ENCODE assay signal across 8 cellular contexts in the genomic region with DNA sequence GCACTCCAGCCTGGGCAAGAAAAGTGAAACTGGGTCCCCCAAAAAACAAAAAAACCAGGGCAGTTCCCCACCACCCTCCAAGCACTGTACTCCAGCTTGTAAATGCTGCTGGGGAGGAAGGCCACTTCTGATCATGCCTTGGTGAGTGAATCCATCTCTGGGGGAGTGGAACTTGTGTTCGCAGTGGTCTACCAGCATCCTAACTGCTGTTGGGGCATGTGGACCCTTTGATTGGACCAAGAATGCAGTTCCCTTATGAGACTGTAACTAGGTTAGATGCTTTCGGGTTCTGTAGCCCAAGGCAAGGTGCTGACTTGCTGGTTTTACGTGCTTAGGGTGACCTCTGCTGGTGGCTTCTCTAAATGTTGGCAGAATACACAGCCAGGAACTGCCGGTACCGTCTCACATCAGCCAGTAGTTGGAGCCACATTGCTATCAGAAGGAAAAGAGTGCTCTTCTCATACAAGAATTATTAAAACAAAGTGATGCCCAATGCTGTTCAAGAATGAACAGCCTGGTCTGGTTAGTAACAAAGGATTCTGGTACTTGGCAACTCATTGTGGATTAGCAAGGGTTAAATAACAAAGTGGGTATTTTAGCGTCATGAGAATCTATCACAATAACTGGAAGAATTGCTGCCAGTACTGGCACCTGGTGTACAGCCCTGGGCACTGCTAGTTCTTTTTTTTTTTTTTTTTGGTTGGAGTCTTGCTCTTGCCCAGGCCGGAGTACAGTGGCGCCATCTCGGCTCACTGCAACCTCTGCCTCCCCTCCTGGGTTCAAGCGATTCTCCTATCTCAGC. TPM values are rescaled to one million over a fixed set of nuclear protein-coding genes. Genes with fewer than 3 reads are reported as not detected.
A peak's percentile ranks its signal among the peaks of the same experiment; 100 is the strongest.
DNase-seq lines count a peak whose midpoint lies in the region; ATAC-seq and TF ChIP-seq lines count a peak whose summit lies in the region.

No MANE protein-coding gene starts in this region.

- no peaks in the 10 kb centered on the region for H3K79me2 ChIP-seq in SU-DHL-6 (ENCODE audit: insufficient read depth, low read length)

- H3K27me3 ChIP-seq in SU-DHL-6 (ENCODE audit: low read length) (no peaks in the 10 kb centered on the region), prostate gland (replicated peaks; ENCODE audit: insufficient read depth) (no peaks in the 10 kb centered on the region), vagina (no peaks in the 10 kb centered on the region)

- no peaks in the 10 kb centered on the region for H3K27me3 Mint-ChIP-seq in activated naive CD8-positive, alpha-beta T cell treated with anti-CD3 and anti-CD28 coated beads, Interleukin-2, amount 10 ng/mL, durations not matched to agents 7 days and 5 days

- H3K9me3 ChIP-seq in SU-DHL-6 (ENCODE audit: insufficient read depth, low read length) (no peaks in the 10 kb centered on the region), prostate gland (no peaks in the 10 kb centered on the region), vagina (no peaks in the 10 kb centered on the region)

- H3K27ac ChIP-seq in SU-DHL-6 (ENCODE audit: low read depth, low read length) (no peak overlapping the region), prostate gland (no peak overlapping the region), vagina (no peak overlapping the region)

- H3K4me3 Mint-ChIP-seq in activated naive CD8-positive, alpha-beta T cell treated with anti-CD3 and anti-CD28 coated beads, Interleukin-2, amount 10 ng/mL, durations not matched to agents 7 days and 5 days, result no peak overlapping the region

- no peaks in the 10 kb centered on the region for H3K9me3 Mint-ChIP-seq in activated naive CD8-positive, alpha-beta T cell treated with anti-CD3 and anti-CD28 coated beads, Interleukin-2, amount 10 ng/mL, durations not matched to agents 7 days and 5 days

- H3K36me3 ChIP-seq in SU-DHL-6 (ENCODE audit: low read length), result no peaks in the 10 kb centered on the region
- H3K36me3 ChIP-seq in prostate gland, result no peaks in the 10 kb centered on the region
- H3K36me3 ChIP-seq in vagina, result no peaks in the 10 kb centered on the region

- H3K27ac Mint-ChIP-seq in activated naive CD8-positive, alpha-beta T cell treated with anti-CD3 and anti-CD28 coated beads, Interleukin-2, amount 10 ng/mL, durations not matched to agents 7 days and 5 days, result peak overlapping the region; percentile 80

- H3K9me2 ChIP-seq in SU-DHL-6 (replicated peaks; ENCODE audit: insufficient read depth, low read length), result no peaks in the 10 kb centered on the region

- peak; percentile 81 for TF ChIP-seq CTCF in GM12874 (IDR thresholded peaks at IDR 0.05; ENCODE audit: insufficient read depth, low read depth, low read length)
- TF ChIP-seq CTCF in SU-DHL-6 (IDR thresholded peaks at IDR 0.05; ENCODE audit: insufficient read depth, low read length, poor library complexity, severe bottlenecking), result peak; percentile 99
- TF ChIP-seq CTCF in prostate gland (IDR thresholded peaks at IDR 0.05), result peak; percentile 45 to 99 (median 93)
- peak; percentile 87 to 99 (median 98) for TF ChIP-seq CTCF in vagina (IDR thresholded peaks at IDR 0.05)

- H3K4me1 Mint-ChIP-seq in activated naive CD8-positive, alpha-beta T cell treated with anti-CD3 and anti-CD28 coated beads, Interleukin-2, amount 10 ng/mL, durations not matched to agents 7 days and 5 days, result peaks cover 5% of the 10 kb centered on the region

- no peak overlapping the region for H3K9ac ChIP-seq in SU-DHL-6 (ENCODE audit: low read length)

- H3K4me2 ChIP-seq in SU-DHL-6 (ENCODE audit: low read depth, low read length, poor library complexity, severe bottlenecking), result no peak overlapping the region

- H3K4me1 ChIP-seq in prostate gland (replicated peaks) (no peaks in the 10 kb centered on the region), vagina (no peaks in the 10 kb centered on the region)

- peaks cover 9% of the 10 kb centered on the region for H3F3A ChIP-seq in SU-DHL-6 (ENCODE audit: insufficient read depth)

- DNase-seq in NCI-H1436 treated with DMSO at 0.1 percent for 48 hours (lab: John Stamatoyannopoulos, UW) (peak; percentile 81), Right ventricle myocardium inferior (ENCODE audit: missing footprints) (peak; percentile 81), prostate gland (ENCODE audit: low spot score) (peak; percentile 93), vagina (ENCODE audit: extremely low spot score in 2 of 2) (peak in 1 of 2 donors; percentile 94)
- peak; percentile 76 for DNase-seq in activated naive CD8-positive, alpha-beta T cell treated with anti-CD3 and anti-CD28 coated beads, Interleukin-2, amount 10 ng/mL, durations not matched to agents 7 days and 5 days

- H3K4me3 ChIP-seq in SU-DHL-6 (ENCODE audit: insufficient read depth, low read length, poor library complexity, severe bottlenecking) (no peak overlapping the region), prostate gland (no peak overlapping the region), vagina (no peak overlapping the region)

- TF ChIP-seq POLR2A in prostate gland (IDR thresholded peaks at IDR 0.05) (no peak), vagina (IDR thresholded peaks at IDR 0.05) (no peak)

- POLR2A ChIA-PET in activated naive CD8-positive, alpha-beta T cell treated with anti-CD3 and anti-CD28 coated beads, Interleukin-2, amount 10 ng/mL, durations not matched to agents 7 days and 5 days (lab: Charles Lee), result interaction anchor here (0.6 to 2.2 kb wide), 5 partner anchors 90 to 105 kb away, joined by 3 to 7 read pairs (median 6); partner anchors contain the start of genes CCDC85B and FIBP

- ATAC-seq in HG02852 (IDR thresholded peaks at IDR 0.05; ENCODE audit: unreplicated experiment) (peak; percentile 81), Right ventricle myocardium inferior (peak; percentile 99)
- peak; percentile 100 for ATAC-seq in activated naive CD8-positive, alpha-beta T cell treated with anti-CD3 and anti-CD28 coated beads, Interleukin-2, amount 10 ng/mL, durations not matched to agents 7 days and 5 days (ENCODE audit: low read depth)

- WGBS in prostate gland, result 18% methylated on average over 10 of the region's 10 CpGs

- H4K20me1 ChIP-seq in SU-DHL-6 (ENCODE audit: low read depth, low read length), result no peaks in the 10 kb centered on the region

- H2AFZ ChIP-seq in SU-DHL-6 (ENCODE audit: low read depth, low read length, severe bottlenecking), result no peak overlapping the region

- peaks cover 6% of the 10 kb centered on the region for H3K36me3 Mint-ChIP-seq in activated naive CD8-positive, alpha-beta T cell treated with anti-CD3 and anti-CD28 coated beads, Interleukin-2, amount 10 ng/mL, durations not matched to agents 7 days and 5 days

- intact Hi-C loops in Right ventricle myocardium inferior (cut with DNase I), result loop anchor here (1.0 to 2.0 kb wide), 4 partner anchors 105 to 276 kb away; partner anchors contain the start of genes AP5B1 and KAT5
- intact Hi-C loops in prostate gland (cut with DNase I), result loop anchor here (2.0 to 10.0 kb wide), 2 partner anchors 104 to 284 kb away; no protein-coding TSS in a partner anchor
- intact Hi-C loops in vagina (cut with DNase I), result loop anchor here (5.0 to 10.0 kb wide), 2 partner anchors 102 to 284 kb away; partner anchors contain the start of gene FIBP

RNA-seq across cellular contexts. Expression of gene EIF1AD, which starts 13.0 kb away (rescaled TPM):
- 10 to 100 TPM; 53.4 to 57.5 TPM for total RNA-seq in activated naive CD8-positive, alpha-beta T cell treated with anti-CD3 and anti-CD28 coated beads, Interleukin-2, amount 10 ng/mL, durations not matched to agents 7 days and 5 days
- total RNA-seq in Right ventricle myocardium inferior, result 18.0 TPM
- total RNA-seq in prostate gland, result 10 to 100 TPM; 33.6 to 37.3 TPM
- total RNA-seq in vagina, result 50.6 TPM

RNA-seq across cellular contexts. Expression of gene BANF1, which starts 13.3 kb away (rescaled TPM):
- 100 to 1,000 TPM; 183 to 187 TPM for total RNA-seq in activated naive CD8-positive, alpha-beta T cell treated with anti-CD3 and anti-CD28 coated beads, Interleukin-2, amount 10 ng/mL, durations not matched to agents 7 days and 5 days
- 248 TPM for total RNA-seq in Right ventricle myocardium inferior
- total RNA-seq in prostate gland, result 10 to 100 TPM; 59.4 to 78.8 TPM
- 54.5 TPM for total RNA-seq in vagina

RNA-seq across cellular contexts. Expression of gene CST6, which starts 22.8 kb away (rescaled TPM):
- total RNA-seq in activated naive CD8-positive, alpha-beta T cell treated with anti-CD3 and anti-CD28 coated beads, Interleukin-2, amount 10 ng/mL, durations not matched to agents 7 days and 5 days, result not detected
- total RNA-seq in Right ventricle myocardium inferior (not detected), prostate gland (1 to 10 TPM in 1 of 2 donors, under 1 TPM in 1; 0.36 to 6.5 TPM), vagina (5.6 TPM)

RNA-seq across cellular contexts. Expression of gene SART1, which starts 27.5 kb away (rescaled TPM):
- total RNA-seq in activated naive CD8-positive, alpha-beta T cell treated with anti-CD3 and anti-CD28 coated beads, Interleukin-2, amount 10 ng/mL, durations not matched to agents 7 days and 5 days, result 10 to 100 TPM; 79.3 to 83.5 TPM
- total RNA-seq in Right ventricle myocardium inferior, result 29.9 TPM
- 10 to 100 TPM; 36.7 to 76.6 TPM for total RNA-seq in prostate gland
- total RNA-seq in vagina, result 26.0 TPM

RNA-seq across cellular contexts. Expression of gene CATSPER1, which starts 37.3 kb away (rescaled TPM):
- not detected for total RNA-seq in activated naive CD8-positive, alpha-beta T cell treated with anti-CD3 and anti-CD28 coated beads, Interleukin-2, amount 10 ng/mL, durations not matched to agents 7 days and 5 days
- total RNA-seq in Right ventricle myocardium inferior, result not detected
- total RNA-seq in prostate gland, result under 1 TPM in 1 of 2 donors, not detected in 1; 0.85 TPM
- not detected for total RNA-seq in vagina
